8 cellular contexts compared by ENCODE assay signal in genomic region chrX:135522878-135523693, GRCh38. TPM values are rescaled to one million over a fixed set of nuclear protein-coding genes. Genes with fewer than 3 reads are reported as not detected.
A peak's percentile ranks its signal among the peaks of the same experiment; 100 is the strongest.
DNase-seq lines count a peak whose midpoint lies in the region; ATAC-seq and TF ChIP-seq lines count a peak whose summit lies in the region.

No MANE protein-coding gene starts in this region.

- H3K36me3 Mint-ChIP-seq in activated T-cell treated with anti-CD3 and anti-CD28 coated beads, Interleukin-2, amount 50 U/mL, for 4 hours (ENCODE audit: insufficient read depth): peaks cover 8% of the 10 kb centered on the region
- peaks cover 24% of the 10 kb centered on the region for H3K36me3 Mint-ChIP-seq in activated CD4-positive, alpha-beta memory T cell treated with anti-CD3 and anti-CD28 coated beads, Interleukin-2, amount 10 ng/mL, durations not matched to agents 7 days and 5 days (ENCODE audit: low read depth)

- H3K9me3 Mint-ChIP-seq in activated T-cell treated with anti-CD3 and anti-CD28 coated beads, Interleukin-2, amount 50 U/mL, for 4 hours: no peaks in the 10 kb centered on the region
- no peaks in the 10 kb centered on the region for H3K9me3 Mint-ChIP-seq in activated CD4-positive, alpha-beta memory T cell treated with anti-CD3 and anti-CD28 coated beads, Interleukin-2, amount 10 ng/mL, durations not matched to agents 7 days and 5 days

- DNase-seq in activated T-cell treated with anti-CD3 and anti-CD28 coated beads, Interleukin-2, amount 50 U/mL, for 4 hours: no peak
- no peak for DNase-seq in activated T-cell treated with anti-CD3 and anti-CD28 coated beads for 4 hours
- DNase-seq in activated CD4-positive, alpha-beta memory T cell treated with anti-CD3 and anti-CD28 coated beads, Interleukin-2, amount 10 ng/mL, durations not matched to agents 7 days and 5 days: peak; percentile 29
- no peak for DNase-seq in suprapubic skin (ENCODE audit: low spot score in 2 of 2)
- DNase-seq in stimulated activated CD4-positive, alpha-beta T cell treated with anti-CD3 and anti-CD28 coated beads, Interleukin-2, amount 100 ng/mL, for 24 hours: no peak
- DNase-seq in NCI-H2107 (lab: John Stamatoyannopoulos, UW): no peak

- peak overlapping the region; percentile 83 for H3K27ac Mint-ChIP-seq in activated CD4-positive, alpha-beta memory T cell treated with anti-CD3 and anti-CD28 coated beads, Interleukin-2, amount 10 ng/mL, durations not matched to agents 7 days and 5 days

- ATAC-seq in activated T-cell treated with anti-CD3 and anti-CD28 coated beads, Interleukin-2, amount 50 U/mL, for 4 hours: no peak
- no peak for ATAC-seq in gastroesophageal sphincter
- no peak for ATAC-seq in GM18868 (IDR thresholded peaks at IDR 0.05; ENCODE audit: unreplicated experiment)

- TF ChIP-seq EP300 in gastroesophageal sphincter (IDR thresholded peaks at IDR 0.05) (no peak), suprapubic skin (IDR thresholded peaks at IDR 0.05) (no peak)

- no peak overlapping the region for H3K4me3 ChIP-seq in gastroesophageal sphincter
- peak overlapping the region; percentile 75 for H3K4me3 ChIP-seq in suprapubic skin

- TF ChIP-seq CTCF in gastroesophageal sphincter (IDR thresholded peaks at IDR 0.05): no peak
- no peak for TF ChIP-seq CTCF in suprapubic skin (IDR thresholded peaks at IDR 0.05)

- H3K4me1 ChIP-seq in gastroesophageal sphincter: peaks cover 0 to 12% (median 0%) of the 10 kb centered on the region in 3 donors
- H3K4me1 ChIP-seq in suprapubic skin: no peaks in the 10 kb centered on the region

- peaks cover 57% of the 10 kb centered on the region for H3K4me1 Mint-ChIP-seq in activated T-cell treated with anti-CD3 and anti-CD28 coated beads, Interleukin-2, amount 50 U/mL, for 4 hours (ENCODE audit: low read depth)
- H3K4me1 Mint-ChIP-seq in activated CD4-positive, alpha-beta memory T cell treated with anti-CD3 and anti-CD28 coated beads, Interleukin-2, amount 10 ng/mL, durations not matched to agents 7 days and 5 days: peaks cover 45% of the 10 kb centered on the region

- no peaks in the 10 kb centered on the region for H3K27me3 Mint-ChIP-seq in activated T-cell treated with anti-CD3 and anti-CD28 coated beads, Interleukin-2, amount 50 U/mL, for 4 hours (ENCODE audit: low read depth)
- H3K27me3 Mint-ChIP-seq in activated CD4-positive, alpha-beta memory T cell treated with anti-CD3 and anti-CD28 coated beads, Interleukin-2, amount 10 ng/mL, durations not matched to agents 7 days and 5 days: no peaks in the 10 kb centered on the region

- POLR2A ChIA-PET in activated CD4-positive, alpha-beta memory T cell treated with anti-CD3 and anti-CD28 coated beads, Interleukin-2, amount 10 ng/mL, durations not matched to agents 7 days and 5 days (lab: Charles Lee): interaction anchor here (2.0 to 2.7 kb wide), 2 partner anchors 14 to 21 kb away, joined by 5 to 9 read pairs; no protein-coding TSS in a partner anchor

- H3K36me3 ChIP-seq in gastroesophageal sphincter: no peaks in the 10 kb centered on the region
- H3K36me3 ChIP-seq in suprapubic skin: no peaks in the 10 kb centered on the region

- H3K4me3 Mint-ChIP-seq in activated T-cell treated with anti-CD3 and anti-CD28 coated beads, Interleukin-2, amount 50 U/mL, for 4 hours: peak overlapping the region; percentile 91
- peak overlapping the region; percentile 99 for H3K4me3 Mint-ChIP-seq in activated CD4-positive, alpha-beta memory T cell treated with anti-CD3 and anti-CD28 coated beads, Interleukin-2, amount 10 ng/mL, durations not matched to agents 7 days and 5 days

- 71 to 73% methylated on average over 10 to 12 of the region's 20 CpGs for WGBS in gastroesophageal sphincter (ENCODE audit: low coverage in 1 of 2), 2 donors
- 75% methylated on average over 20 of the region's 20 CpGs for WGBS in suprapubic skin

- H3K9me3 ChIP-seq in gastroesophageal sphincter (no peaks in the 10 kb centered on the region), suprapubic skin (no peaks in the 10 kb centered on the region)

- TF ChIP-seq POLR2A in gastroesophageal sphincter (IDR thresholded peaks at IDR 0.05): no peak
- no peak for TF ChIP-seq POLR2A in suprapubic skin (IDR thresholded peaks at IDR 0.05)

- H3K27ac ChIP-seq in gastroesophageal sphincter (peak overlapping the region in 3 of 4 donors; percentile 85 to 98 (median 95)), suprapubic skin (no peak overlapping the region)

- no peaks in the 10 kb centered on the region for H3K27me3 ChIP-seq in gastroesophageal sphincter
- H3K27me3 ChIP-seq in suprapubic skin: no peaks in the 10 kb centered on the region

- CTCF ChIA-PET in activated CD4-positive, alpha-beta memory T cell treated with anti-CD3 and anti-CD28 coated beads, Interleukin-2, amount 10 ng/mL, durations not matched to agents 7 days and 5 days (lab: Charles Lee): interaction anchor here (0.6 kb wide), 1 partner anchor 64 kb away, joined by 3 read pairs; no protein-coding TSS in a partner anchor

RNA-seq across cellular contexts. Expression of gene INTS6L, which starts 2.6 kb away (rescaled TPM):
- 10 to 100 TPM; 12.1 to 14.9 (median 14.8) TPM for total RNA-seq in activated T-cell treated with anti-CD3 and anti-CD28 coated beads, Interleukin-2, amount 50 U/mL, for 4 hours
- total RNA-seq in activated CD4-positive, alpha-beta memory T cell treated with anti-CD3 and anti-CD28 coated beads, Interleukin-2, amount 10 ng/mL, durations not matched to agents 7 days and 5 days: 10 to 100 TPM; 25.0 to 29.0 TPM
- 10 to 100 TPM in 2 of 4 donors, 1 to 10 TPM in 2; 7.6 to 18.4 (median 10.3) TPM for total RNA-seq in gastroesophageal sphincter
- 10 to 100 TPM in 2 of 4 donors, 1 to 10 TPM in 2; 9.2 to 28.8 (median 12.6) TPM for total RNA-seq in suprapubic skin
